In the genomic region with DNA sequence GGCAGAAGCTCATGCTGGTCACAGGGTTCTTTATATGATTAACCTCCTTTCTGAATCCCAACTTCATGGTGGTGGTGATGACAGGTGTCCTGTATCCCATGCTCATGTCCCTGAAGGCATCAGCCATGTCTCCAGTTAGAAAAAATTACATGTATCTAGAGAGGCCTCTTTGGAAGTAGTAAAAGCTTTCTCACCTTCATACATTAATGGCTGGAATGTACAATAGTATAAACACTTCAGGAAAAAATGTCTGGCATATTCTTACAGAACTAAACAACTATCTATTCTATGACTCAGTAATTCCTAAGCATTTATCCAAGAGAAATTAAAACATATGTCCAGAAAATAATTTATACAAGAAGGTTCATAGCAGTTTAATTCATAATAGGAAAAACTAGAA, we compare ENCODE assay signal across 25 cellular contexts. TPM values are rescaled to one million over a fixed set of nuclear protein-coding genes. Genes with fewer than 3 reads are reported as not detected.
"Had no signal": no experiment of that assay in that cellular context is flagged by ENCODE, and none has a peak within 500 bp of the region (broad histone marks: within the 10 kb centered on the region; RNA-seq: fewer than 3 reads in every experiment).

No MANE protein-coding gene starts in this region.

- FAIRE-seq: bronchial epithelial cell, RCC 7860 had no signal

- H3K4me1 ChIP-seq: adrenal gland, body of pancreas had no signal

- ATAC-seq: activated CD4-positive, CD25-positive, alpha-beta regulatory T cell treated with anti-CD3 and anti-CD28 coated beads, Interleukin-2, amount 50 U/mL, for 24 hours; activated CD8-positive, alpha-beta T cell treated with anti-CD3 and anti-CD28 coated beads for 36 hours; activated T-cell treated with anti-CD3 and anti-CD28 coated beads, Interleukin-2, amount 50 U/mL, for 72 hours; body of pancreas had no signal

- H3K9me3 ChIP-seq: adrenal gland, body of pancreas had no signal

- DNase-seq: activated CD4-positive, alpha-beta T cell treated with anti-CD3 and anti-CD28 coated beads for 4 hours; activated CD8-positive, alpha-beta memory T cell treated with anti-CD3 and anti-CD28 coated beads, Interleukin-2, amount 50 U/mL, for 4 hours; activated CD8-positive, alpha-beta T cell treated with anti-CD3 and anti-CD28 coated beads for 36 hours; activated gamma-delta T cell treated with Interleukin-2 at 50 U/mL for 16 hours; activated naive CD4-positive, alpha-beta T cell treated with anti-CD3 and anti-CD28 coated beads, Interleukin-2, amount 50 U/mL, for 16 hours; activated naive CD8-positive, alpha-beta T cell treated with anti-CD3 and anti-CD28 coated beads, Interleukin-2, amount 10 ng/mL, durations not matched to agents 7 days and 5 days; activated T-cell treated with anti-CD3 and anti-CD28 coated beads, Interleukin-2, amount 50 U/mL, for 72 hours; adrenal gland; aorta; body of pancreas; central memory CD4-positive, alpha-beta T cell; NCI-H1048; NCI-H146; NCI-H187 treated with DMSO at 0.1 percent for 48 hours; NCI-H2081 treated with DMSO at 0.1 percent for 48 hours; NCI-H446; NCI-H524; SHP77 treated with DMSO at 0.1 percent for 48 hours had no signal

- H3K27me3 ChIP-seq: adrenal gland, body of pancreas had no signal

- H3K36me3 ChIP-seq: adrenal gland had no signal

- H3K4me3 ChIP-seq: adrenal gland, body of pancreas had no signal

- H3K27ac ChIP-seq: adrenal gland, body of pancreas had no signal

RNA-seq across cellular contexts. Expression of a gene that starts 34.0 kb away (rescaled TPM):
- total RNA-seq: activated CD8-positive, alpha-beta T cell treated with anti-CD3 and anti-CD28 coated beads for 36 hours; activated naive CD8-positive, alpha-beta T cell treated with anti-CD3 and anti-CD28 coated beads, Interleukin-2, amount 10 ng/mL, durations not matched to agents 7 days and 5 days; activated T-cell treated with anti-CD3 and anti-CD28 coated beads, Interleukin-2, amount 50 U/mL, for 72 hours; activated T-helper 2 cell treated with anti-CD3 and anti-CD28 coated beads, Interferon-gamma antibody, Interleukin-2, Interleukin-4, amounts not matched to agents 10 μg/mL and 5 μg/mL and 100 μg/mL, durations not matched to agents 14 hours and 24 hours and 36 hours; adrenal gland; aorta; body of pancreas; bronchial epithelial cell; LHCN-M2; M059J; SK-MEL-5 had no signal

RNA-seq across cellular contexts. Expression of a gene that starts 51.0 kb away (rescaled TPM):
- total RNA-seq: activated T-helper 2 cell treated with anti-CD3 and anti-CD28 coated beads, Interferon-gamma antibody, Interleukin-2, Interleukin-4, amounts not matched to agents 10 μg/mL and 5 μg/mL and 100 μg/mL, durations not matched to agents 14 hours and 24 hours and 36 hours; adrenal gland; aorta; bronchial epithelial cell; LHCN-M2; SK-MEL-5 had no signal
